In genomic region chr6:144216668-144217218, GRCh38 we compare ENCODE assay signal across 8 cellular contexts.
DNase-seq lines count a peak whose midpoint lies in the region; ATAC-seq and TF ChIP-seq lines count a peak whose summit lies in the region.

No MANE protein-coding gene starts in this region.

- H3K9me3 Mint-ChIP-seq in CD8-positive, alpha-beta memory T cell, result peaks cover 0 to 6% (median 3%) of the 10 kb centered on the region in 5 donors
- no peaks in the 10 kb centered on the region for H3K9me3 Mint-ChIP-seq in activated T-cell treated with anti-CD3 and anti-CD28 coated beads, Interleukin-2, amount 50 U/mL, for 72 hours

- peaks cover 0 to 15% of the 10 kb centered on the region in 2 donors for H3K27me3 Mint-ChIP-seq in CD8-positive, alpha-beta memory T cell
- no peaks in the 10 kb centered on the region for H3K27me3 Mint-ChIP-seq in activated T-cell treated with anti-CD3 and anti-CD28 coated beads, Interleukin-2, amount 50 U/mL, for 72 hours (ENCODE audit: low read depth)

- CTCF ChIA-PET in CD8-positive, alpha-beta memory T cell (lab: Charles Lee), result interaction anchor here (0.6 to 4.6 kb wide), 12 partner anchors 60 to 276 kb away, joined by 3 to 15 read pairs (median 3); partner anchors contain the start of gene STX11

- intact Hi-C loops in heart left ventricle (cut with DNase I) (loop anchor here (1.0 to 10.0 kb wide), 19 partner anchors 46 to 268 kb away; partner anchors contain the start of genes STX11 (in 5 of the 10) and UTRN (in 5 of the 10)), gastrocnemius medialis (cut with DNase I; ENCODE audit: low total_unique reads) (loop anchor here (1.0 to 10.0 kb wide), 7 partner anchors 51 to 642 kb away; partner anchors contain the start of gene STX11)

- H3K27ac Mint-ChIP-seq in CD8-positive, alpha-beta memory T cell, result peak overlapping the region; percentile 89 to 100 (median 98)
- H3K27ac Mint-ChIP-seq in activated T-cell treated with anti-CD3 and anti-CD28 coated beads, Interleukin-2, amount 50 U/mL, for 72 hours, result peak overlapping the region; percentile 100

- peaks cover 39 to 46% (median 44%) of the 10 kb centered on the region in 3 donors for H3K4me1 Mint-ChIP-seq in CD8-positive, alpha-beta memory T cell
- H3K4me1 Mint-ChIP-seq in activated T-cell treated with anti-CD3 and anti-CD28 coated beads, Interleukin-2, amount 50 U/mL, for 72 hours (ENCODE audit: low read depth), result peaks cover 41% of the 10 kb centered on the region

- in situ Hi-C loops in gastrocnemius medialis (cut with MboI; ENCODE audit: low sequenced_read_pairs in 4 of 4), result loop anchor here (5.0 to 25.0 kb wide), 7 partner anchors 68 to 271 kb away; partner anchors contain the start of gene UTRN (in 2 of the 4)

- POLR2A ChIA-PET in CD8-positive, alpha-beta memory T cell (lab: Charles Lee), result interaction anchor here (1.0 to 1.5 kb wide), 4 partner anchors 65 to 212 kb away, joined by 3 to 7 read pairs (median 4); partner anchors contain the start of gene SF3B5

- ATAC-seq in GM19452 (IDR thresholded peaks at IDR 0.05; ENCODE audit: unreplicated experiment) (peak; percentile 46), HG03432 (IDR thresholded peaks at IDR 0.05; ENCODE audit: unreplicated experiment) (peak; percentile 45), heart left ventricle (peak; percentile 63 to 80 (median 74)), gastrocnemius medialis (peak; percentile 58 to 65)
- ATAC-seq in activated T-cell treated with anti-CD3 and anti-CD28 coated beads, Interleukin-2, amount 50 U/mL, for 72 hours (replicated peaks in 1 of 2), result peak; percentile 60 to 61

- H3K4me3 ChIP-seq in CD8-positive, alpha-beta memory T cell (ENCODE audit: low read length), result peak overlapping the region; percentile 89
- H3K4me3 ChIP-seq in heart left ventricle, result peak overlapping the region; percentile 35 to 82 (median 71)
- peak overlapping the region; percentile 54 to 82 (median 77) for H3K4me3 ChIP-seq in gastrocnemius medialis

- peaks cover 0 to 12% (median 2%) of the 10 kb centered on the region in 3 donors for H3K36me3 Mint-ChIP-seq in CD8-positive, alpha-beta memory T cell
- peaks cover 4 to 6% of the 10 kb centered on the region in 2 donors for H3K36me3 Mint-ChIP-seq in activated T-cell treated with anti-CD3 and anti-CD28 coated beads, Interleukin-2, amount 50 U/mL, for 72 hours (ENCODE audit: insufficient read depth in 2 of 2)

- TF ChIP-seq POLR2A in heart left ventricle (IDR thresholded peaks at IDR 0.05) (no peak), gastrocnemius medialis (IDR thresholded peaks at IDR 0.05) (no peak)

- H3K27ac ChIP-seq in CD8-positive, alpha-beta memory T cell (ENCODE audit: low read depth, low read length), result peak overlapping the region; percentile 85
- H3K27ac ChIP-seq in heart left ventricle (peak overlapping the region; percentile 92 to 100 (median 96)), gastrocnemius medialis (peak overlapping the region; percentile 86 to 92 (median 88))

- 8 to 9% (median 8%) methylated on average over 18 of the region's 18 CpGs for WGBS in heart left ventricle, 4 donors

- H3K4me1 ChIP-seq in CD8-positive, alpha-beta memory T cell (ENCODE audit: insufficient read depth, low read length), result peaks cover 30% of the 10 kb centered on the region
- H3K4me1 ChIP-seq in heart left ventricle (peaks cover 0 to 25% (median 13%) of the 10 kb centered on the region in 12 donors), gastrocnemius medialis (peaks cover 10 to 15% of the 10 kb centered on the region in 2 donors)

- H3K36me3 ChIP-seq in CD8-positive, alpha-beta memory T cell (ENCODE audit: insufficient read depth, low read length), result no peaks in the 10 kb centered on the region
- no peaks in the 10 kb centered on the region for H3K36me3 ChIP-seq in heart left ventricle
- no peaks in the 10 kb centered on the region for H3K36me3 ChIP-seq in gastrocnemius medialis

- H3K9me3 ChIP-seq in CD8-positive, alpha-beta memory T cell (ENCODE audit: low read length), result no peaks in the 10 kb centered on the region
- H3K9me3 ChIP-seq in heart left ventricle (peaks cover 0 to 6% (median 0%) of the 10 kb centered on the region in 12 donors), gastrocnemius medialis (no peaks in the 10 kb centered on the region)

- DNase-seq in CD8-positive, alpha-beta memory T cell, result no peak
- peak in 1 of 2 donors; percentile 75 for DNase-seq in activated T-cell treated with anti-CD3 and anti-CD28 coated beads, Interleukin-2, amount 50 U/mL, for 72 hours
- DNase-seq in heart left ventricle (peak in 2 of 5 donors; percentile 78 to 87), gastrocnemius medialis (no peak), cerebellar nuclear complex (lab: John Stamatoyannopoulos, UW) (no peak), NCI-H510A treated with DMSO at 0.1 percent for 48 hours (lab: John Stamatoyannopoulos, UW) (no peak)

- TF ChIP-seq CTCF in heart left ventricle (IDR thresholded peaks at IDR 0.05), result peak in 3 of 12 donors; percentile 10 to 41 (median 27)
- TF ChIP-seq CTCF in gastrocnemius medialis (IDR thresholded peaks at IDR 0.05 in 4 of 5, conservative IDR thresholded peaks at IDR 0.05 in 1 of 5), result peak in 1 of 5 experiments; percentile 40

- peak overlapping the region; percentile 88 to 99 (median 96) for H3K4me3 Mint-ChIP-seq in CD8-positive, alpha-beta memory T cell
- H3K4me3 Mint-ChIP-seq in activated T-cell treated with anti-CD3 and anti-CD28 coated beads, Interleukin-2, amount 50 U/mL, for 72 hours, result peak overlapping the region; percentile 90 to 94

- no peaks in the 10 kb centered on the region for H3K27me3 ChIP-seq in CD8-positive, alpha-beta memory T cell (ENCODE audit: insufficient read depth, low read length, poor library complexity, severe bottlenecking)
- H3K27me3 ChIP-seq in heart left ventricle (no peaks in the 10 kb centered on the region), gastrocnemius medialis (no peaks in the 10 kb centered on the region)
